ENCODE assay signal across 22 cellular contexts in genomic region chr18:20966795-20967194, GRCh38.
DNase-seq lines count a peak whose midpoint lies in the region; ATAC-seq, FAIRE-seq and TF ChIP-seq lines count a peak whose summit lies in the region.
"Had no signal": no experiment of that assay in that cellular context is flagged by ENCODE, and none has a peak within 500 bp of the region (broad histone marks: within the 10 kb centered on the region; RNA-seq: fewer than 3 reads in every experiment).

No MANE protein-coding gene starts in this region.

- in situ Hi-C loops in HepG2 (cut with HindIII; ENCODE audit: extremely low pct_ligation_motif_present, low pct_unique_long_range_greater_than_20kb) = no loop called here

- no peak for TF ChIP-seq RAD21 in liver (IDR thresholded peaks at IDR 0.05)
- no peak for TF ChIP-seq RAD21 in HepG2 (CRISPR knock-in tag; IDR thresholded peaks at IDR 0.05)

- TF ChIP-seq POLR2A in HepG2 (IDR thresholded peaks at IDR 0.05; ENCODE audit: insufficient read depth in 1 of 2, low read depth in 2 of 2, low read length in 2 of 2) = no peak
- no peak for TF ChIP-seq POLR2A in esophagus muscularis mucosa (IDR thresholded peaks at IDR 0.05; ENCODE audit: low read depth)

- no peak overlapping the region for H3K9ac ChIP-seq in liver (ENCODE audit: low read depth in 1 of 2, low read length in 2 of 2)
- H3K9ac ChIP-seq in HepG2 (ENCODE audit: insufficient read depth, low read depth, low read length) = no peak overlapping the region
- H3K9ac ChIP-seq: BLaER1, GM23248 had no signal

- H3K4me3 ChIP-seq in liver (ENCODE audit: low read depth in 1 of 3, low read length in 3 of 3) (no peak overlapping the region), HepG2 (replicated peaks in 1 of 3; ENCODE audit: insufficient read depth in 1 of 3, low read depth in 2 of 3, low read length in 3 of 3) (no peak overlapping the region), esophagus muscularis mucosa (no peak overlapping the region)
- H3K4me3 ChIP-seq: BLaER1, GM12878, GM23248 had no signal

- TF ChIP-seq CTCF in liver (IDR thresholded peaks at IDR 0.05; ENCODE audit: low read depth, low read length, missing input control) = no peak
- no peak for TF ChIP-seq CTCF in HepG2 (CRISPR knock-in tag; IDR thresholded peaks at IDR 0.05)
- TF ChIP-seq CTCF in esophagus muscularis mucosa (IDR thresholded peaks at IDR 0.05) = no peak

- no peak for ATAC-seq in HepG2
- ATAC-seq in activated T-helper 17 cell treated with anti-CD3 and anti-CD28 coated beads, Interleukin-2, amount 50 U/mL, for 72 hours (replicated peaks) = no peak
- ATAC-seq: CD8-positive, alpha-beta T cell; GM12878 had no signal

- H3K27ac Mint-ChIP-seq in activated T-helper 17 cell treated with anti-CD3 and anti-CD28 coated beads, Interleukin-2, amount 50 U/mL, for 72 hours = peak overlapping the region; percentile 28
- H3K27ac Mint-ChIP-seq: B cell had no signal

- H3K36me3 Mint-ChIP-seq in activated T-helper 17 cell treated with anti-CD3 and anti-CD28 coated beads, Interleukin-2, amount 50 U/mL, for 72 hours (ENCODE audit: low read depth) = peaks cover 90% of the 10 kb centered on the region

- H3K4me1 Mint-ChIP-seq in activated T-helper 17 cell treated with anti-CD3 and anti-CD28 coated beads, Interleukin-2, amount 50 U/mL, for 72 hours = peaks cover 2% of the 10 kb centered on the region
- H3K4me1 Mint-ChIP-seq: B cell had no signal

- no peak overlapping the region for H3K4me3 Mint-ChIP-seq in activated T-helper 17 cell treated with anti-CD3 and anti-CD28 coated beads, Interleukin-2, amount 50 U/mL, for 72 hours
- H3K4me3 Mint-ChIP-seq: B cell; CD4-positive, CD25-positive, alpha-beta regulatory T cell; CD8-positive, alpha-beta T cell had no signal

- H3K36me3 ChIP-seq in liver (ENCODE audit: control insufficient read depth in 4 of 4, insufficient read depth in 3 of 4, low read depth in 1 of 4, low read length in 3 of 4) = peaks cover 0 to 36% (median 24%) of the 10 kb centered on the region in 4 donors
- H3K36me3 ChIP-seq in HepG2 (replicated peaks in 1 of 2; ENCODE audit: control insufficient read depth in 1 of 2, insufficient read depth in 2 of 2, low read length in 2 of 2) = peaks cover 1 to 45% of the 10 kb centered on the region in 2 experiments; a peak in 2 of 5 replicates
- peaks cover 12 to 71% (median 44%) of the 10 kb centered on the region in 4 donors for H3K36me3 ChIP-seq in esophagus muscularis mucosa

- H3K27me3 Mint-ChIP-seq in activated T-helper 17 cell treated with anti-CD3 and anti-CD28 coated beads, Interleukin-2, amount 50 U/mL, for 72 hours = no peaks in the 10 kb centered on the region
- H3K27me3 Mint-ChIP-seq: B cell; CD4-positive, CD25-positive, alpha-beta regulatory T cell had no signal

- no peak for FAIRE-seq in HepG2 (lab: Jason Lieb, UNC)
- FAIRE-seq: GM12878, GM19239, H1 had no signal

- BruUV-seq in HepG2 (replicated peaks; lab: Mats Ljungman, UMichigan) = no TSS peak

- H3K4me1 ChIP-seq in liver (ENCODE audit: control insufficient read depth in 4 of 4, insufficient read depth in 4 of 4, low read length in 3 of 4) (no peaks in the 10 kb centered on the region), HepG2 (ENCODE audit: insufficient read depth, low read length) (no peaks in the 10 kb centered on the region), esophagus muscularis mucosa (no peaks in the 10 kb centered on the region)
- H3K4me1 ChIP-seq: BLaER1, Caco-2 had no signal

- H3K27me3 ChIP-seq in liver (ENCODE audit: control insufficient read depth in 4 of 4, insufficient read depth in 4 of 4, low read length in 3 of 4) (no peaks in the 10 kb centered on the region), HepG2 (ENCODE audit: control insufficient read depth in 1 of 2, insufficient read depth in 2 of 2, low read length in 2 of 2) (no peaks in the 10 kb centered on the region), esophagus muscularis mucosa (no peaks in the 10 kb centered on the region)
- H3K27me3 ChIP-seq: BLaER1 had no signal

- no peak overlapping the region for H3K27ac ChIP-seq in liver (ENCODE audit: low read depth in 1 of 2, low read length in 2 of 2)
- H3K27ac ChIP-seq in HepG2 (ENCODE audit: extremely low read length, insufficient read depth, low read length) = no peak overlapping the region
- H3K27ac ChIP-seq in esophagus muscularis mucosa (replicated peaks in 1 of 4) = no peak overlapping the region
- H3K27ac ChIP-seq: BLaER1, C4-2B, GM23248 had no signal

- no peaks in the 10 kb centered on the region for H3K9me3 Mint-ChIP-seq in activated T-helper 17 cell treated with anti-CD3 and anti-CD28 coated beads, Interleukin-2, amount 50 U/mL, for 72 hours
- H3K9me3 Mint-ChIP-seq: CD8-positive, alpha-beta T cell had no signal

- 61% methylated on average over 2 of the region's 2 CpGs for WGBS in liver
- WGBS in HepG2 (ENCODE audit: low lambda C conversion rate) = 97% methylated on average over 2 of the region's 2 CpGs
- WGBS in esophagus muscularis mucosa = 94% methylated on average over 2 of the region's 2 CpGs

- TF ChIP-seq EP300 in HepG2 (IDR thresholded peaks at IDR 0.05; ENCODE audit: low read depth in 2 of 2, low read length in 2 of 2) = no peak
- no peak for TF ChIP-seq EP300 in HepG2 (CRISPR knock-in tag; IDR thresholded peaks at IDR 0.05; ENCODE audit: borderline replicate concordance)
- TF ChIP-seq EP300 in esophagus muscularis mucosa (IDR thresholded peaks at IDR 0.05) = no peak

- H3K9me3 ChIP-seq in liver (ENCODE audit: control insufficient read depth in 4 of 4, low read length in 3 of 4) = no peaks in the 10 kb centered on the region
- H3K9me3 ChIP-seq in HepG2 (ENCODE audit: low read length) = no peaks in the 10 kb centered on the region
- no peaks in the 10 kb centered on the region for H3K9me3 ChIP-seq in esophagus muscularis mucosa
- H3K9me3 ChIP-seq: BLaER1, Caco-2 had no signal

- H3K79me2 ChIP-seq in HepG2 (ENCODE audit: insufficient read depth, low read length) = no peaks in the 10 kb centered on the region

- POLR2A ChIA-PET in HepG2 (lab: Yijun Ruan, JAX) = no interaction called here

- CTCF ChIA-PET in HepG2 (lab: Yijun Ruan, JAX; ENCODE audit: low intra/inter-chr PET ratio, low total read pairs) = no interaction called here

- DNase-seq in HepG2 (ENCODE audit: low spot score) (no peak), fibroblast of peridontal ligament (ENCODE audit: extremely low read depth) (peak; percentile 7), esophagus muscularis mucosa (ENCODE audit: extremely low spot score) (no peak)
- no peak for DNase-seq in activated CD4-positive, CD25-positive, alpha-beta regulatory T cell treated with anti-CD3 and anti-CD28 coated beads, Interleukin-2, amount 50 U/mL, for 72 hours
- DNase-seq: Caco-2; CD4-positive, CD25-positive, alpha-beta regulatory T cell; CD8-positive, alpha-beta T cell; DMS 273 treated with DMSO at 0.1 percent for 48 hours; DMS79; EL; GDM1; GM23248; H7; HCEC 1CT had no signal

- H3K4me2 ChIP-seq in HepG2 (ENCODE audit: low read depth, low read length) = no peak overlapping the region
- H3K4me2 ChIP-seq: BLaER1 had no signal

- intact Hi-C loops in HepG2 (cut with micrococcal nuclease; ENCODE audit: unreplicated experiment) = no loop called here
- intact Hi-C loops in esophagus muscularis mucosa (cut with DNase I) = no loop called here

- H4K20me1 ChIP-seq in HepG2 (ENCODE audit: insufficient read depth, low read length) = no peaks in the 10 kb centered on the region
- H4K20me1 ChIP-seq: BLaER1 had no signal

- no peak overlapping the region for H2AFZ ChIP-seq in HepG2 (ENCODE audit: low read length)
- H2AFZ ChIP-seq: GM23248 had no signal

TF ChIP-seq in liver, 16 proteins besides CTCF, POLR2A, EP300 and RAD21:
- TF ChIP-seq FOXA1 (IDR thresholded peaks at IDR 0.05) = no peak
- peak; percentile 16 to 40 for TF ChIP-seq HNF4A (conservative IDR thresholded peaks at IDR 0.05)

TF ChIP-seq in HepG2, 621 proteins besides CTCF, POLR2A, EP300 and RAD21:
- TF ChIP-seq TGIF2 (CRISPR knock-in tag; IDR thresholded peaks at IDR 0.05) (no peak), SMAD9 (CRISPR knock-in tag; IDR thresholded peaks at IDR 0.05) (no peak)
